11 cellular contexts compared by ENCODE assay signal in the genomic region with DNA sequence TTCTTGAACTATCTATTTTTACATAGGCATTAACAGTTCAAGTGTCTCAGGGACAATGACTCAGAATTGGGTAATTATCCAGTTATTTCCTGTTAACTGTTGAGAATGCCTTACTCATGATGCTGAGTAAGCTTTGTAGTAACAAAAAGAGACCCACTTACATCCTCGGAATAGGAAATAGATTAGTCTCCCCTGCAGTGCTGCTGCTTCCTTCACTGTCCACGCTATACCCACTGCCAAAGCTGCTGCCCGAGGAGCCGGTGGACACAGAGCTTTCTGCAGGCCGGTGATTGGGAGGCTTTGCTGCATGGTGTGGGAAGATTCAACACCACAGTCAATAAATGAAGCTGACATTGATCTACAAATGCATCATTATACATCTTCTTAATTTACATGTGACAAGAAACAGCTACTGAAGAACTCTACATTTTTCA.
A peak's percentile ranks its signal among the peaks of the same experiment; 100 is the strongest.
DNase-seq lines count a peak whose midpoint lies in the region; ATAC-seq and TF ChIP-seq lines count a peak whose summit lies in the region.
"Had no signal": no experiment of that assay in that cellular context is flagged by ENCODE, and none has a peak within 500 bp of the region (broad histone marks: within the 10 kb centered on the region; RNA-seq: fewer than 3 reads in every experiment).

No MANE protein-coding gene starts in this region.

- no peak for TF ChIP-seq CTCF in tibial nerve (IDR thresholded peaks at IDR 0.05)

- no peaks in the 10 kb centered on the region for H3K27me3 Mint-ChIP-seq in activated naive CD8-positive, alpha-beta T cell treated with anti-CD3 and anti-CD28 coated beads for 36 hours
- H3K27me3 Mint-ChIP-seq: T-cell had no signal

- no peaks in the 10 kb centered on the region for H3K9me3 Mint-ChIP-seq in activated naive CD8-positive, alpha-beta T cell treated with anti-CD3 and anti-CD28 coated beads for 36 hours
- H3K9me3 Mint-ChIP-seq: T-cell had no signal

- H3K4me1 Mint-ChIP-seq in activated naive CD8-positive, alpha-beta T cell treated with anti-CD3 and anti-CD28 coated beads for 36 hours: no peaks in the 10 kb centered on the region
- H3K4me1 Mint-ChIP-seq: T-cell had no signal

- no peak for TF ChIP-seq EP300 in tibial nerve (IDR thresholded peaks at IDR 0.05)

- no peak for TF ChIP-seq POLR2A in tibial nerve (IDR thresholded peaks at IDR 0.05)

- no peaks in the 10 kb centered on the region for H3K4me1 ChIP-seq in tibial nerve

- H3K4me3 Mint-ChIP-seq in activated naive CD8-positive, alpha-beta T cell treated with anti-CD3 and anti-CD28 coated beads for 36 hours: no peak overlapping the region
- H3K4me3 Mint-ChIP-seq: T-cell had no signal

- H3K36me3 ChIP-seq in tibial nerve: no peaks in the 10 kb centered on the region
- H3K36me3 ChIP-seq: cardiac muscle cell had no signal

- H3K36me3 Mint-ChIP-seq in activated naive CD8-positive, alpha-beta T cell treated with anti-CD3 and anti-CD28 coated beads for 36 hours: no peaks in the 10 kb centered on the region
- H3K36me3 Mint-ChIP-seq: T-cell had no signal

- no peak for ATAC-seq in GM21717 (IDR thresholded peaks at IDR 0.05; ENCODE audit: unreplicated experiment)
- no peak for ATAC-seq in HG03159 (IDR thresholded peaks at IDR 0.05; ENCODE audit: unreplicated experiment)
- ATAC-seq: T-cell had no signal

- no peak overlapping the region for H3K4me3 ChIP-seq in tibial nerve
- H3K4me3 ChIP-seq: cardiac muscle cell had no signal

- H3K27me3 ChIP-seq in tibial nerve: no peaks in the 10 kb centered on the region

- WGBS in tibial nerve, 2 donors: 21 to 23% methylated on average over 5 of the region's 5 CpGs

- DNase-seq in Daoy (ENCODE audit: low read depth): peak; percentile 79
- peak; percentile 77 for DNase-seq in NCI-H2227 treated with DMSO at 0.1 percent for 48 hours (lab: John Stamatoyannopoulos, UW)
- peak; percentile 75 for DNase-seq in amniotic stem cell (lab: John Stamatoyannopoulos, UW)
- DNase-seq in lung microvascular endothelial cell (ENCODE audit: low read depth in 2 of 2): peak; percentile 39 to 90
- no peak for DNase-seq in tibial nerve (ENCODE audit: low spot score in 2 of 2)
- no peak for DNase-seq in activated naive CD8-positive, alpha-beta T cell treated with anti-CD3 and anti-CD28 coated beads for 36 hours
- DNase-seq: stimulated activated naive CD4-positive, alpha-beta T cell; T-cell had no signal

- H3K27ac Mint-ChIP-seq in activated naive CD8-positive, alpha-beta T cell treated with anti-CD3 and anti-CD28 coated beads for 36 hours: no peak overlapping the region
- H3K27ac Mint-ChIP-seq: T-cell had no signal

- H3K9me3 ChIP-seq in tibial nerve: no peaks in the 10 kb centered on the region

- H3K27ac ChIP-seq in tibial nerve: no peak overlapping the region
- H3K27ac ChIP-seq: cardiac muscle cell had no signal

Comparison
In these comparisons a context has a peak if more than half of its experiments do, and no peak if none do; other contexts are left out.
1. DNase-seq: peak in Daoy (single experiment), NCI-H2227 treated with DMSO at 0.1 percent for 48 hours (single experiment), amniotic stem cell (single experiment) and lung microvascular endothelial cell (2 of 2); none in tibial nerve (0 of 2) and activated naive CD8-positive, alpha-beta T cell treated with anti-CD3 and anti-CD28 coated beads for 36 hours (single experiment).